In the genomic region with DNA sequence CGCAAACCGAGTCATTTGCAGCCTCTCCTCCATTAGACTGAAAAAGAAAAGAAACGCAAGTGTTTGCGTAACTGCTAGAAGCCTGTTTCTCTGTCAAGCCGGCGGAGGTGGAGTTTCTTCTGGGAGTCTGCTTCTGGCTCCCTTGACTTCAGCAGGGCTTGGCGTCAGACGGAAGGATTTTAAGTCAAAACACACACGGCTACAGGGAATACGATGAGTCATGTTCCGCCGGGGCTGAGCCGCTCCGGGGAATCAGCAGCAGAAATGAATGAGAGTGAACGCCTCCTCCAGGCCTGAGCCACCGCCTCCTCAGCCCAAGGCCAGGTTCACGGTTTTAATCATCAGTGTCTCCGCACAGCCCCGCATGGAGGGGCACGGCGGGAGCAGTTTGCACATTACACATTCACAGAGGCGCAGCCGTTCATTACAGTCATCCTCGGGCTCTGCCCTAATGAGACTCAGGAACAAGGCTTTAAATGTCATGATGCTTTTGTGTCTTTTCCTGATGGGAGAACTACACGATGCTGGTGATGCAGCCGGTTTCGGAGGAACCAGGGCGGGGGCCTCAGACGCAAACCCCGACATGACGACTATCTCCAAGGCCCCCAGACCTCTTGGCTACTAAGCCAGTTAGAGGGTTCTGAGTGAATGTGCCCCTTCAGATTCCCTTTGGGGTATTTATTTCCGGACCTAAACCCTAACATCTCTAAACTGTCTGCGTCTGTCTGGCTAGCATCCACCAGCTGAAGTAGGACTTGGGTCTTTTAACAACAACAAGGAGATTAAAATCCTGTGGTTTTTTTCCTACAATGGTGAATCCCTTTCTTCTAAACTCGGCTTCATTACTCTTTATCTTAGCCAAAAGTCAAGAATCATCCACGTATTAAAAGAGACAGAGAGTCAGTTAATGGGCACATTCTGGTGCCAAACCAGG, we compare ENCODE assay signal across 9 cellular contexts. TPM values are rescaled to one million over a fixed set of nuclear protein-coding genes. Genes with fewer than 3 reads are reported as not detected.
A peak's percentile ranks its signal among the peaks of the same experiment; 100 is the strongest.
DNase-seq lines count a peak whose midpoint lies in the region; ATAC-seq and TF ChIP-seq lines count a peak whose summit lies in the region.
"Had no signal": no experiment of that assay in that cellular context is flagged by ENCODE, and none has a peak within 500 bp of the region (broad histone marks: within the 10 kb centered on the region; RNA-seq: fewer than 3 reads in every experiment).

No MANE protein-coding gene starts in this region.

- no peaks in the 10 kb centered on the region for H3K36me3 Mint-ChIP-seq in activated CD4-positive, alpha-beta memory T cell treated with anti-CD3 and anti-CD28 coated beads, Interleukin-2, amount 10 ng/mL, durations not matched to agents 7 days and 5 days (ENCODE audit: low read depth)

- H3K27me3 Mint-ChIP-seq in activated CD4-positive, alpha-beta memory T cell treated with anti-CD3 and anti-CD28 coated beads, Interleukin-2, amount 10 ng/mL, durations not matched to agents 7 days and 5 days: peaks cover 27% of the 10 kb centered on the region

- POLR2A ChIA-PET in Panc1 (lab: Charles Lee): interaction anchor here (0.6 kb wide), 1 partner anchor 1510 kb away, joined by 3 read pairs; no protein-coding TSS in a partner anchor
- POLR2A ChIA-PET in activated CD4-positive, alpha-beta memory T cell treated with anti-CD3 and anti-CD28 coated beads, Interleukin-2, amount 10 ng/mL, durations not matched to agents 7 days and 5 days (lab: Charles Lee): no interaction called here

- TF ChIP-seq CTCF in Panc1 (IDR thresholded peaks at IDR 0.05) (no peak), epithelial cell of proximal tubule (conservative IDR thresholded peaks at IDR 0.05; ENCODE audit: low read depth, low read length) (no peak), uterus (IDR thresholded peaks at IDR 0.05) (peak in 1 of 4 experiments; percentile 11), GM13976 (IDR thresholded peaks at IDR 0.05; ENCODE audit: borderline replicate concordance, control extremely low read depth, extremely low read depth, insufficient read depth, missing control alignments) (no peak)

- H3K27ac Mint-ChIP-seq in activated CD4-positive, alpha-beta memory T cell treated with anti-CD3 and anti-CD28 coated beads, Interleukin-2, amount 10 ng/mL, durations not matched to agents 7 days and 5 days: no peak overlapping the region

- no TSS peak for BruUV-seq in Panc1 (replicated peaks; lab: Mats Ljungman, UMichigan)

- H3K27me3 ChIP-seq in Panc1 (ENCODE audit: control insufficient read depth, insufficient read depth, low read length) (no peaks in the 10 kb centered on the region), uterus (no peaks in the 10 kb centered on the region)
- H3K27me3 ChIP-seq: BLaER1 had no signal

- intact Hi-C loops in Panc1 (cut with micrococcal nuclease; ENCODE audit: unreplicated experiment): no loop called here
- intact Hi-C loops in uterus (cut with DNase I; ENCODE audit: low total_unique reads): no loop called here

- H3K27ac ChIP-seq in Panc1 (ENCODE audit: low read length) (peak overlapping the region; percentile 74), uterus (peak overlapping the region; percentile 71 to 81)
- H3K27ac ChIP-seq: BLaER1 had no signal

- H3K9me3 ChIP-seq in Panc1 (ENCODE audit: control insufficient read depth, insufficient read depth, low read depth, low read length): no peaks in the 10 kb centered on the region
- H3K9me3 ChIP-seq in uterus: no peaks in the 10 kb centered on the region

- in situ Hi-C loops in Panc1 (cut with HindIII; ENCODE audit: low pct_unique_long_range_greater_than_20kb, low sequenced_read_pairs): no loop called here
- in situ Hi-C loops in GM13976 (cut with MboI; ENCODE audit: low sequenced_read_pairs, unreplicated experiment): no loop called here

- H3K4me1 ChIP-seq in Panc1 (ENCODE audit: control insufficient read depth, insufficient read depth, low read length): peaks cover 13% of the 10 kb centered on the region
- no peaks in the 10 kb centered on the region for H3K4me1 ChIP-seq in uterus

- CTCF ChIA-PET in Panc1 (lab: Charles Lee): interaction anchor here (0.6 kb wide), 1 partner anchor 698 kb away, joined by 3 read pairs; no protein-coding TSS in a partner anchor
- CTCF ChIA-PET in activated CD4-positive, alpha-beta memory T cell treated with anti-CD3 and anti-CD28 coated beads, Interleukin-2, amount 10 ng/mL, durations not matched to agents 7 days and 5 days (lab: Charles Lee): no interaction called here

- peak overlapping the region; percentile 36 to 62 for H3K4me3 ChIP-seq in Panc1 (ENCODE audit: low read depth in 2 of 2, low read length in 2 of 2)
- peak overlapping the region; percentile 35 for H3K4me3 ChIP-seq in epithelial cell of proximal tubule (ENCODE audit: low read depth, low read length)
- H3K4me3 ChIP-seq in uterus: peak overlapping the region; percentile 21 to 22
- H3K4me3 ChIP-seq: BLaER1 had no signal

- no peaks in the 10 kb centered on the region for H3K4me1 Mint-ChIP-seq in activated CD4-positive, alpha-beta memory T cell treated with anti-CD3 and anti-CD28 coated beads, Interleukin-2, amount 10 ng/mL, durations not matched to agents 7 days and 5 days

- peak; percentile 99 for ATAC-seq in Panc1

- no peaks in the 10 kb centered on the region for H3K36me3 ChIP-seq in Panc1 (ENCODE audit: control insufficient read depth, insufficient read depth, low read length)
- H3K36me3 ChIP-seq in uterus: no peaks in the 10 kb centered on the region
- H3K36me3 ChIP-seq: BLaER1 had no signal

- no peak for TF ChIP-seq POLR2A in uterus (IDR thresholded peaks at IDR 0.05)

- H3K4me3 Mint-ChIP-seq in activated CD4-positive, alpha-beta memory T cell treated with anti-CD3 and anti-CD28 coated beads, Interleukin-2, amount 10 ng/mL, durations not matched to agents 7 days and 5 days: no peak overlapping the region

- no peaks in the 10 kb centered on the region for H3K9me3 Mint-ChIP-seq in activated CD4-positive, alpha-beta memory T cell treated with anti-CD3 and anti-CD28 coated beads, Interleukin-2, amount 10 ng/mL, durations not matched to agents 7 days and 5 days

- DNase-seq in NCI-H1417 (lab: John Stamatoyannopoulos, UW) (peak; percentile 24 to 93 (median 85)), NCI-H1417 treated with DMSO at 0.1 percent for 48 hours (lab: John Stamatoyannopoulos, UW) (no peak), Panc1 (ENCODE audit: low read depth, low spot score) (peak; percentile 66), epithelial cell of proximal tubule (ENCODE audit: low read depth) (peak; percentile 79), midbrain (lab: John Stamatoyannopoulos, UW) (peak; percentile 77), uterus (peak; percentile 83 to 89), GM13976 (ENCODE audit: low spot score) (no peak)
- no peak for DNase-seq in activated CD4-positive, alpha-beta memory T cell treated with anti-CD3 and anti-CD28 coated beads, Interleukin-2, amount 10 ng/mL, durations not matched to agents 7 days and 5 days

RNA-seq across cellular contexts. Expression of a gene that starts 11.1 kb away (rescaled TPM):
- 1.7 TPM for total RNA-seq in Panc1 (2021; ENCODE audit: unreplicated experiment)
- 2.4 TPM for polyA plus RNA-seq in Panc1 (2012; ENCODE audit: insufficient read length)
- 0.06 and 0.29 TPM in 2 replicates for total RNA-seq in epithelial cell of proximal tubule
- total RNA-seq in uterus: 1 to 10 TPM in 1 of 4 donors, under 1 TPM in 1, not detected in 2; 0.95 to 5.0 TPM
- under 1 TPM in 1 of 2 experiments, not detected in 1; 0.15 TPM for total RNA-seq in activated CD4-positive, alpha-beta memory T cell treated with anti-CD3 and anti-CD28 coated beads, Interleukin-2, amount 10 ng/mL, durations not matched to agents 7 days and 5 days

Comparison
In these comparisons a context has a peak if more than half of its experiments do, and no peak if none do; other contexts are left out.
1. DNase-seq: peak in NCI-H1417 (3 of 3), Panc1 (single experiment), epithelial cell of proximal tubule (single experiment), midbrain (single experiment) and uterus (2 of 2); none in NCI-H1417 treated with DMSO at 0.1 percent for 48 hours (single experiment), GM13976 (single experiment) and activated CD4-positive, alpha-beta memory T cell treated with anti-CD3 and anti-CD28 coated beads, Interleukin-2, amount 10 ng/mL, durations not matched to agents 7 days and 5 days (single experiment).
2. Peak in every context shown above with its lines, with median percentiles within 50 percentile points of each other: H3K4me3 ChIP-seq.